In genomic region chr4:136803430-136803829, GRCh38 we compare ENCODE assay signal across 1 cellular context.
TF ChIP-seq lines count a peak whose summit lies in the region.

No MANE protein-coding gene starts in this region.

TF ChIP-seq in H1, 55 proteins besides CTCF, POLR2A, EP300 and RAD21:
- peak; percentile 40 for TF ChIP-seq CHD7 (IDR thresholded peaks at IDR 0.05; ENCODE audit: insufficient replicate concordance, low read length)
- TF ChIP-seq SP2 (IDR thresholded peaks at IDR 0.05; ENCODE audit: low read length) = no peak
- 0 out of 2 replicates have a peak, but pooled peaks have one; percentile 21 for TF ChIP-seq SP1 (IDR thresholded peaks at IDR 0.05; ENCODE audit: low read depth, low read length)
- TF ChIP-seq NANOG (IDR thresholded peaks at IDR 0.05; ENCODE audit: insufficient read depth, low read depth, low read length, poor library complexity, severe bottlenecking) = peak; percentile 33
